Comparison of ENCODE assay signal across 8 cellular contexts in genomic region chr3:71607364-71607763, GRCh38.
"Had no signal": no experiment of that assay in that cellular context is flagged by ENCODE, and none has a peak within 500 bp of the region (broad histone marks: within the 10 kb centered on the region; RNA-seq: fewer than 3 reads in every experiment).

No MANE protein-coding gene starts in this region.

- H3K4me3 Mint-ChIP-seq: HFFc6, IgD-negative memory B cell had no signal

- H2AFZ ChIP-seq: GM23248 had no signal

- H3K4me1 Mint-ChIP-seq: IgD-negative memory B cell had no signal

- H3K9ac ChIP-seq: GM23248 had no signal

- ATAC-seq: HCT116 had no signal

- H3K27ac Mint-ChIP-seq: HFFc6, IgD-negative memory B cell had no signal

- H3K4me3 ChIP-seq: GM23248, HAP-1 had no signal

- DNase-seq: GM23248, GOT3, H7, HFFc6 had no signal

- H3K36me3 ChIP-seq: HAP-1 had no signal

- H3K27ac ChIP-seq: GM23248, HL-60 had no signal
